Comparison of ENCODE assay signal across 14 cellular contexts in genomic region chr15:63530762-63531299, GRCh38. TPM values are rescaled to one million over a fixed set of nuclear protein-coding genes. Genes with fewer than 3 reads are reported as not detected.
DNase-seq lines count a peak whose midpoint lies in the region; ATAC-seq and TF ChIP-seq lines count a peak whose summit lies in the region.
"Had no signal": no experiment of that assay in that cellular context is flagged by ENCODE, and none has a peak within 500 bp of the region (broad histone marks: within the 10 kb centered on the region; RNA-seq: fewer than 3 reads in every experiment).

No MANE protein-coding gene starts in this region.

- H3K36me3 Mint-ChIP-seq in CD8-positive, alpha-beta T cell = peaks cover 26% of the 10 kb centered on the region
- no peaks in the 10 kb centered on the region for H3K36me3 Mint-ChIP-seq in natural killer cell treated with Interleukin-12 subunit alpha and Interleukin-12 subunit beta and Interleukin-15 and Interleukin-18, amount 100 ng/mL, for 72 hours
- H3K36me3 Mint-ChIP-seq in endothelial cell (ENCODE audit: low read depth, unreplicated experiment) = no peaks in the 10 kb centered on the region

- no peak overlapping the region for H3K27ac ChIP-seq in CD8-positive, alpha-beta T cell (ENCODE audit: low read depth, low read length)
- H3K27ac ChIP-seq in MM.1S (ENCODE audit: low read length) = peak overlapping the region; percentile 2; the same call in 1 of the 2 replicates
- H3K27ac ChIP-seq: BLaER1 treated with 17β-estradiol and CSF1 and Interleukin-3, amounts not matched to agents 10 nM and 100 nM; suprapubic skin had no signal

- DNase-seq in CD8-positive, alpha-beta T cell = no peak
- DNase-seq in MM.1S (no peak), endothelial cell (ENCODE audit: low spot score) (no peak), NCI-H1105 (lab: John Stamatoyannopoulos, UW) (no peak), posterior cingulate gyrus (no peak)
- DNase-seq in natural killer cell treated with Interleukin-12 subunit alpha and Interleukin-12 subunit beta and Interleukin-15 and Interleukin-18, amount 100 ng/mL, for 72 hours (ENCODE audit: low spot score) = no peak
- DNase-seq: activated CD8-positive, alpha-beta memory T cell treated with anti-CD3 and anti-CD28 coated beads, Interleukin-2, amount 50 U/mL, for 48 hours; amygdala; foreskin melanocyte; NCI-H1048; RPMI8226 had no signal

- H2AFZ ChIP-seq in MM.1S (ENCODE audit: low read length) = no peak overlapping the region

- peaks cover 93% of the 10 kb centered on the region for H3K4me1 Mint-ChIP-seq in CD8-positive, alpha-beta T cell (ENCODE audit: low read depth)
- H3K4me1 Mint-ChIP-seq in natural killer cell treated with Interleukin-12 subunit alpha and Interleukin-12 subunit beta and Interleukin-15 and Interleukin-18, amount 100 ng/mL, for 72 hours (ENCODE audit: low read depth in 2 of 2) = peaks cover 62 to 73% of the 10 kb centered on the region in 2 donors
- no peaks in the 10 kb centered on the region for H3K4me1 Mint-ChIP-seq in endothelial cell (ENCODE audit: unreplicated experiment)

- H3K9me3 ChIP-seq in CD8-positive, alpha-beta T cell (ENCODE audit: low read length) = no peaks in the 10 kb centered on the region
- no peaks in the 10 kb centered on the region for H3K9me3 ChIP-seq in MM.1S (replicated peaks; ENCODE audit: insufficient read depth, low read length)
- H3K9me3 ChIP-seq: BLaER1 treated with 17β-estradiol and CSF1 and Interleukin-3, amounts not matched to agents 10 nM and 100 nM; suprapubic skin had no signal

- TF ChIP-seq CTCF in CD8-positive, alpha-beta T cell (IDR thresholded peaks at IDR 0.05) = no peak
- TF ChIP-seq CTCF in MM.1S (IDR thresholded peaks at IDR 0.05; ENCODE audit: low read length) = no peak
- no peak for TF ChIP-seq CTCF in endothelial cell (IDR thresholded peaks at IDR 0.05; ENCODE audit: unreplicated experiment)

- H3F3A ChIP-seq in MM.1S (ENCODE audit: insufficient read depth, low read length) = no peaks in the 10 kb centered on the region

- peak; percentile 38 for ATAC-seq in CD8-positive, alpha-beta T cell
- ATAC-seq in GM18498 (IDR thresholded peaks at IDR 0.05; ENCODE audit: unreplicated experiment) = peak; percentile 50
- no peak for ATAC-seq in natural killer cell treated with Interleukin-12 subunit alpha and Interleukin-12 subunit beta and Interleukin-15 and Interleukin-18, amount 100 ng/mL, for 72 hours

- H4K20me1 ChIP-seq in MM.1S (ENCODE audit: insufficient read depth, low read length) = peaks cover under 1% of the 10 kb centered on the region; the same call in 1 of the 2 replicates

- H3K27me3 ChIP-seq in CD8-positive, alpha-beta T cell (ENCODE audit: insufficient read depth, low read length) = no peaks in the 10 kb centered on the region
- H3K27me3 ChIP-seq in MM.1S (replicated peaks; ENCODE audit: insufficient read depth, low read length) = no peaks in the 10 kb centered on the region
- H3K27me3 ChIP-seq: BLaER1 treated with 17β-estradiol and CSF1 and Interleukin-3, amounts not matched to agents 10 nM and 100 nM; suprapubic skin had no signal

- H3K4me3 Mint-ChIP-seq in CD8-positive, alpha-beta T cell = peak overlapping the region; percentile 36
- no peak overlapping the region for H3K4me3 Mint-ChIP-seq in natural killer cell treated with Interleukin-12 subunit alpha and Interleukin-12 subunit beta and Interleukin-15 and Interleukin-18, amount 100 ng/mL, for 72 hours
- H3K4me3 Mint-ChIP-seq in endothelial cell (ENCODE audit: unreplicated experiment) = no peak overlapping the region

- no peaks in the 10 kb centered on the region for H3K27me3 Mint-ChIP-seq in CD8-positive, alpha-beta T cell (ENCODE audit: low read depth)
- no peaks in the 10 kb centered on the region for H3K27me3 Mint-ChIP-seq in natural killer cell treated with Interleukin-12 subunit alpha and Interleukin-12 subunit beta and Interleukin-15 and Interleukin-18, amount 100 ng/mL, for 72 hours
- no peaks in the 10 kb centered on the region for H3K27me3 Mint-ChIP-seq in endothelial cell (ENCODE audit: unreplicated experiment)

- intact Hi-C loops in CD8-positive, alpha-beta T cell (cut with DNase I, micrococcal nuclease) = loop anchor here in 1 of 2 experiments (2.0 to 5.0 kb wide), 3 partner anchors 14 to 41 kb away; no protein-coding TSS in a partner anchor
- intact Hi-C loops in posterior cingulate gyrus (cut with DNase I) = no loop called here

- H3K9me2 ChIP-seq in MM.1S (replicated peaks; ENCODE audit: insufficient read depth, low read length) = no peaks in the 10 kb centered on the region

- H3K9me3 Mint-ChIP-seq in CD8-positive, alpha-beta T cell = no peaks in the 10 kb centered on the region
- H3K9me3 Mint-ChIP-seq in natural killer cell treated with Interleukin-12 subunit alpha and Interleukin-12 subunit beta and Interleukin-15 and Interleukin-18, amount 100 ng/mL, for 72 hours = no peaks in the 10 kb centered on the region
- H3K9me3 Mint-ChIP-seq in endothelial cell (ENCODE audit: unreplicated experiment) = no peaks in the 10 kb centered on the region

- H3K4me1 ChIP-seq in CD8-positive, alpha-beta T cell (ENCODE audit: insufficient read depth, low read length) = peaks cover 67% of the 10 kb centered on the region
- H3K4me1 ChIP-seq in MM.1S (ENCODE audit: low read length) = peaks cover 20% of the 10 kb centered on the region

- peak overlapping the region; percentile 11 for H3K4me2 ChIP-seq in MM.1S (ENCODE audit: low read depth, low read length)

- no peaks in the 10 kb centered on the region for H3K36me3 ChIP-seq in CD8-positive, alpha-beta T cell (ENCODE audit: insufficient read depth, low read length)
- H3K36me3 ChIP-seq in MM.1S (replicated peaks; ENCODE audit: insufficient read depth, low read length) = no peaks in the 10 kb centered on the region
- H3K36me3 ChIP-seq: suprapubic skin had no signal

- H3K27ac Mint-ChIP-seq in CD8-positive, alpha-beta T cell = peak overlapping the region; percentile 16
- peak overlapping the region; percentile 4 to 76 for H3K27ac Mint-ChIP-seq in natural killer cell treated with Interleukin-12 subunit alpha and Interleukin-12 subunit beta and Interleukin-15 and Interleukin-18, amount 100 ng/mL, for 72 hours
- no peak overlapping the region for H3K27ac Mint-ChIP-seq in endothelial cell (ENCODE audit: unreplicated experiment)

- POLR2A ChIA-PET in CD8-positive, alpha-beta T cell (lab: Charles Lee) = interaction anchor here (0.8 to 4.5 kb wide), 6 partner anchors 8 to 28 kb away, joined by 3 to 17 read pairs (median 4); partner anchors contain the start of gene USP3

- CTCF ChIA-PET in CD8-positive, alpha-beta T cell (lab: Charles Lee) = interaction anchor here (0.9 to 1.2 kb wide), 3 partner anchors 21 to 90 kb away, joined by 3 to 4 read pairs (median 3); no protein-coding TSS in a partner anchor

- H3K9ac ChIP-seq in MM.1S (ENCODE audit: low read length) = no peak overlapping the region
- H3K9ac ChIP-seq: BLaER1 treated with 17β-estradiol and CSF1 and Interleukin-3, amounts not matched to agents 10 nM and 100 nM had no signal

- peaks cover 98% of the 10 kb centered on the region for H3K79me2 ChIP-seq in MM.1S (ENCODE audit: low read length)

- H3K4me3 ChIP-seq in CD8-positive, alpha-beta T cell (ENCODE audit: low read depth, low read length) = no peak overlapping the region
- no peak overlapping the region; the same call in 1 of the 2 replicates for H3K4me3 ChIP-seq in MM.1S (ENCODE audit: low read length)
- H3K4me3 ChIP-seq: BLaER1 treated with 17β-estradiol and CSF1 and Interleukin-3, amounts not matched to agents 10 nM and 100 nM; suprapubic skin had no signal

RNA-seq across cellular contexts. Expression of gene USP3, which starts 26.4 kb away (rescaled TPM):
- 100 to 1,000 TPM; 264 to 275 TPM for total RNA-seq in CD8-positive, alpha-beta T cell
- total RNA-seq in natural killer cell treated with Interleukin-12 subunit alpha and Interleukin-12 subunit beta and Interleukin-15 and Interleukin-18, amount 100 ng/mL, for 72 hours = 10 to 100 TPM; 70.0 to 75.3 TPM
- 33.5 TPM for total RNA-seq in endothelial cell (ENCODE audit: unreplicated experiment)

Comparison
In these comparisons a context has a peak if more than half of its experiments do, and no peak if none do; other contexts are left out.
1. ATAC-seq: peak in CD8-positive, alpha-beta T cell (single experiment) and GM18498 (single experiment); none in natural killer cell treated with Interleukin-12 subunit alpha and Interleukin-12 subunit beta and Interleukin-15 and Interleukin-18, amount 100 ng/mL, for 72 hours (0 of 2).